Comparison of ENCODE assay signal across 8 cellular contexts in the genomic region with DNA sequence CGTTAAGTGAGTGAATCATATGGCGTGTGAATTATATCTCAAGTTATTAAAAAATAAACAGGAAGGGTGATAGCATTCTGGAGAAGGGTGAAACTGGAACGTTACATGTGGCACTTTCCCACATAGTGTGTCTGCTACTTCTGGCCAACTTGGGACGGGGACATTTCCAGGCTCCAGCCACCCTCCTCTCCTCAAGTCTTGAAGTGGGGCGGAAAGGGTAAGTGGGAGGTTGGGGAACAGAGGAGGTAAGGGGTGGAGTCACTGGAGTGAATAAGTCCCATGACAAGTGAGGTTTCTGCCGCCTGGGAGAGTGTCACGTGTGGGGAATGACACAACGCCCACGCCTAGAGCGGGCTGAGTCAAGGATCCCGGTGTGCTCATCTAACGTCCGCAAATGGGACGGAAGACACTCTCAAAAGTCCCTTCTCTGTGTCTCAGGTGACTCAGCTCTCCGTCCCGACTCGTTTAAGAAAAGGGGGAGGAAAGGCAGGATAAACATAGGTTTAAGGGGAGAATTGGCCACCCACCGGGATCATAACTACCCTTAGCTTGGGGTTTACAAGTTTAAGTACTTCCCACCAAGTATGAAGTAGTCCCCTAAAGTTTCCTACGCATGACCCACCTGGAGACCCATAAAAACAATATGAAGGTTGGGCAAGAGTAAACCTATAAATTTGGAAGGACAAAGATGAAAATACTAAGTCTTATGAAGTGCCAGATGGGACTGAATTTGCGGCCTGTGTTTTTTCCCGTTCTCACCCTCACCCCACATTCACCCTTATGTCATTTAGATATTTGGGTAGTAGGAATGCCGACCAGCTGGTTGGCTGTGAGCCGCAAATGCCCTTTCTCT. TPM values are rescaled to one million over a fixed set of nuclear protein-coding genes. Genes with fewer than 3 reads are reported as not detected.
DNase-seq lines count a peak whose midpoint lies in the region; ATAC-seq lines count a peak whose summit lies in the region.

No MANE protein-coding gene starts in this region.

- DNase-seq in G401 (ENCODE audit: low spot score): peak; percentile 83
- peak; percentile 87 to 93 for DNase-seq in NOMO-1 (lab: John Stamatoyannopoulos, UW; ENCODE audit: unreplicated experiment in 2 of 2)
- DNase-seq in activated CD8-positive, alpha-beta memory T cell treated with anti-CD3 and anti-CD28 coated beads for 48 hours (ENCODE audit: low read depth in 2 of 3, low spot score in 2 of 3): peak; percentile 72 to 83 (median 74)
- peak; percentile 14 to 21 (median 14) for DNase-seq in effector memory CD8-positive, alpha-beta T cell
- DNase-seq in memory B cell (ENCODE audit: low spot score in 2 of 2): peak in 1 of 2 donors; percentile 19
- peak; percentile 70 to 85 (median 83) for DNase-seq in stimulated activated CD4-positive, alpha-beta T cell treated with anti-CD3 and anti-CD28 coated beads, TNF-alpha, amount 100 ng/mL, for 4 hours (ENCODE audit: low read depth in 3 of 3)

- no peaks in the 10 kb centered on the region for H3K27me3 Mint-ChIP-seq in effector memory CD8-positive, alpha-beta T cell
- H3K27me3 Mint-ChIP-seq in memory B cell: no peaks in the 10 kb centered on the region

- H3K36me3 Mint-ChIP-seq in effector memory CD8-positive, alpha-beta T cell (ENCODE audit: insufficient read depth): peaks cover 15% of the 10 kb centered on the region
- H3K36me3 Mint-ChIP-seq in memory B cell: no peaks in the 10 kb centered on the region

- in situ Hi-C loops in G401 (cut with HindIII; ENCODE audit: low sequenced_read_pairs): no loop called here

- ATAC-seq in HG02884 (IDR thresholded peaks at IDR 0.05; ENCODE audit: unreplicated experiment): peak; percentile 42
- ATAC-seq in effector memory CD8-positive, alpha-beta T cell (replicated peaks): no peak
- peak; percentile 4 for ATAC-seq in memory B cell (ENCODE audit: low read depth)
- no peak for ATAC-seq in HG02970 (IDR thresholded peaks at IDR 0.05; ENCODE audit: low FRiP score, unreplicated experiment)

- H3K9me3 Mint-ChIP-seq in effector memory CD8-positive, alpha-beta T cell: no peaks in the 10 kb centered on the region
- H3K9me3 Mint-ChIP-seq in memory B cell: no peaks in the 10 kb centered on the region

- peak overlapping the region; percentile 97 to 98 for H3K27ac Mint-ChIP-seq in effector memory CD8-positive, alpha-beta T cell
- peak overlapping the region; percentile 96 for H3K27ac Mint-ChIP-seq in memory B cell

- H3K4me1 Mint-ChIP-seq in effector memory CD8-positive, alpha-beta T cell (ENCODE audit: low read depth in 2 of 2): peaks cover 25 to 46% of the 10 kb centered on the region in 2 donors
- H3K4me1 Mint-ChIP-seq in memory B cell: peaks cover 18% of the 10 kb centered on the region

- peak overlapping the region; percentile 91 to 96 for H3K4me3 Mint-ChIP-seq in effector memory CD8-positive, alpha-beta T cell
- H3K4me3 Mint-ChIP-seq in memory B cell: peak overlapping the region; percentile 93

RNA-seq across cellular contexts. Expression of a gene that starts 1.2 kb away (rescaled TPM):
- 111 and 158 TPM in 2 replicates for total RNA-seq in G401 (2014; rRNA removed; shearing (Covaris generic))

RNA-seq across cellular contexts. Expression of a gene that starts 31.5 kb away (rescaled TPM):
- 376 and 415 TPM in 2 replicates for total RNA-seq in G401 (2014; rRNA removed; shearing (Covaris generic))

RNA-seq across cellular contexts. Expression of a gene that starts 44.4 kb away (rescaled TPM):
- total RNA-seq in G401 (2014; rRNA removed; shearing (Covaris generic)): 522 and 689 TPM in 2 replicates

Comparison
In these comparisons a context has a peak if more than half of its experiments do, and no peak if none do; other contexts are left out.
1. ATAC-seq: peak in HG02884 (single experiment) and memory B cell (single experiment); none in effector memory CD8-positive, alpha-beta T cell (single experiment) and HG02970 (single experiment).